In the genomic region with DNA sequence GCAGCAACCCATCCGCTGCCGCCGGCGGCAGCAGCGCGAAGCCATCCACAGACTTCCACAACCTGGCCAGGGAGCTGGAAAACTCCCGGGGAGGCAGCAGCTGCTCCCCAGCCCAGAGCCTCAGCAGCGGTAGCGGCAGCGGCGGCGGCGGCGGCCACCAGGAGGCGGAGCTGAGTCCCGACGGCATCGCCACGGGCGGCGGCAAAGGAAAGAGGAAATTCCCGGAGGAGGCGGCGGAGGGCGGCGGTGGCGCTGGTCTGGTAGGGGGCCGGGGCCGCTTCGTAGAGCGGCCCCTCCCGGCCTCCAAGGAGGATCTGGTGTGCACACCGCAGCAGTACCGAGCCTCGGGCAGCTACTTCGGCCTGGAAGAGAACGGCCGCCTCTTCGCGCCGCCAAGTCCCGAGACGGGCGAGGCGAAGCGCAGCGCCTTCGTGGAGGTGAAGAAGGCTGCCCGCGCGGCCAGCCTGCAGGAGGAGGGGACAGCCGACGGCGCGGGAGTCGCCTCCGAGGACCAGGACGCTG, we compare ENCODE assay signal across 8 cellular contexts. TPM values are rescaled to one million over a fixed set of nuclear protein-coding genes. Genes with fewer than 3 reads are reported as not detected.
DNase-seq lines count a peak whose midpoint lies in the region; TF ChIP-seq lines count a peak whose summit lies in the region.

No MANE protein-coding gene starts in this region.

- CTCF ChIA-PET in HEK293T (lab: Yijun Ruan, JAX), result interaction anchor here (0.6 to 1.1 kb wide), 6 partner anchors 9 to 1283 kb away, joined by 3 read pairs; no protein-coding TSS in a partner anchor

- 2% methylated on average over 58 of the region's 58 CpGs for WGBS in liver

- POLR2A ChIA-PET in HEK293T (lab: Yijun Ruan, JAX), result interaction anchor here (1.1 to 1.4 kb wide), 2 partner anchors 10 to 133 kb away, joined by 3 to 4 read pairs; a partner anchor contains a TSS

- H3K9ac ChIP-seq in liver (ENCODE audit: low read depth in 1 of 2, low read length in 2 of 2), result no peak overlapping the region

- TF ChIP-seq RAD21 in liver (IDR thresholded peaks at IDR 0.05), result peak; percentile 51 to 73

- TF ChIP-seq CTCF in GM12873 (IDR thresholded peaks at IDR 0.05; ENCODE audit: insufficient read depth, low read depth, low read length, missing control alignments) (peak; percentile 62), coronary artery (IDR thresholded peaks at IDR 0.05) (peak; percentile 81), liver (IDR thresholded peaks at IDR 0.05; ENCODE audit: low read depth, low read length, missing input control) (peak; percentile 59)

- DNase-seq in HEK293T (ENCODE audit: extremely low spot score), result peak; percentile 52
- peak; percentile 70 for DNase-seq in NCI-H1092 treated with DMSO at 0.1 percent for 48 hours (lab: John Stamatoyannopoulos, UW)
- DNase-seq in activated CD4-positive, alpha-beta T cell treated with anti-CD3 and anti-CD28 coated beads for 4 hours, result peak; percentile 77 to 82
- peak; percentile 86 for DNase-seq in coronary artery (ENCODE audit: low spot score)
- peak; percentile 70 to 80 for DNase-seq in stimulated activated CD4-positive, alpha-beta T cell treated with anti-CD3 and anti-CD28 coated beads, Interleukin-4, amount 100 ng/mL, for 4 hours
- no peak for DNase-seq in middle frontal gyrus (ENCODE audit: extremely low spot score, low spot score)

- H3K4me3 ChIP-seq in coronary artery, result peak overlapping the region; percentile 82
- peak overlapping the region; percentile 32 to 61 (median 61) for H3K4me3 ChIP-seq in liver (ENCODE audit: low read depth in 1 of 3, low read length in 3 of 3)

- H3K36me3 ChIP-seq in liver (ENCODE audit: control insufficient read depth in 4 of 4, insufficient read depth in 3 of 4, low read depth in 1 of 4, low read length in 3 of 4), result no peaks in the 10 kb centered on the region

- peak overlapping the region; percentile 30 to 85 for H3K27ac ChIP-seq in coronary artery
- H3K27ac ChIP-seq in liver (ENCODE audit: low read depth in 1 of 2, low read length in 2 of 2), result no peak overlapping the region

- peaks cover 0 to 19% (median 9%) of the 10 kb centered on the region in 4 donors for H3K27me3 ChIP-seq in liver (ENCODE audit: control insufficient read depth in 4 of 4, insufficient read depth in 4 of 4, low read length in 3 of 4)

- H3K9me3 ChIP-seq in liver (ENCODE audit: control insufficient read depth in 4 of 4, low read length in 3 of 4), result no peaks in the 10 kb centered on the region

- H3K4me1 ChIP-seq in liver (ENCODE audit: control insufficient read depth in 4 of 4, insufficient read depth in 4 of 4, low read length in 3 of 4), result peaks cover 6 to 27% (median 10%) of the 10 kb centered on the region in 4 donors

TF ChIP-seq in HEK293T, 16 proteins besides CTCF, POLR2A, EP300 and RAD21:
- TF ChIP-seq, protein P1, sequence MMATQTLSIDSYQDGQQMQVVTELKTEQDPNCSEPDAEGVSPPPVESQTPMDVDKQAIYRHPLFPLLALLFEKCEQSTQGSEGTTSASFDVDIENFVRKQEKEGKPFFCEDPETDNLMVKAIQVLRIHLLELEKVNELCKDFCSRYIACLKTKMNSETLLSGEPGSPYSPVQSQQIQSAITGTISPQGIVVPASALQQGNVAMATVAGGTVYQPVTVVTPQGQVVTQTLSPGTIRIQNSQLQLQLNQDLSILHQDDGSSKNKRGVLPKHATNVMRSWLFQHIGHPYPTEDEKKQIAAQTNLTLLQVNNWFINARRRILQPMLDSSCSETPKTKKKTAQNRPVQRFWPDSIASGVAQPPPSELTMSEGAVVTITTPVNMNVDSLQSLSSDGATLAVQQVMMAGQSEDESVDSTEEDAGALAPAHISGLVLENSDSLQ (IDR thresholded peaks at IDR 0.05), result no peak
- TF ChIP-seq FOXM1 (IDR thresholded peaks at IDR 0.05; ENCODE audit: borderline replicate concordance) (no peak), ARNT (IDR thresholded peaks at IDR 0.05) (no peak), BHLHE40 (IDR thresholded peaks at IDR 0.05; ENCODE audit: borderline replicate concordance) (no peak), ZNF384 (IDR thresholded peaks at IDR 0.05) (no peak), L3MBTL2 (conservative IDR thresholded peaks at IDR 0.05) (no peak), HDGF (IDR thresholded peaks at IDR 0.05; ENCODE audit: borderline replicate concordance) (no peak), ELF4 (IDR thresholded peaks at IDR 0.05) (no peak), SUZ12 (IDR thresholded peaks at IDR 0.05) (no peak), FOXA1 (IDR thresholded peaks at IDR 0.05) (no peak), LEF1 (IDR thresholded peaks at IDR 0.05; ENCODE audit: borderline replicate concordance) (no peak), CTBP1 (IDR thresholded peaks at IDR 0.05; ENCODE audit: borderline replicate concordance) (no peak), FOXK2 (IDR thresholded peaks at IDR 0.05) (no peak), SP1 (IDR thresholded peaks at IDR 0.05) (no peak), TARDBP (IDR thresholded peaks at IDR 0.05) (no peak), NFRKB (IDR thresholded peaks at IDR 0.05) (no peak)

TF ChIP-seq in liver, 16 proteins besides CTCF, POLR2A, EP300 and RAD21:
- no peak for TF ChIP-seq RXRA (IDR thresholded peaks at IDR 0.05)
- TF ChIP-seq NR2F2 (IDR thresholded peaks at IDR 0.05), result no peak
- no peak for TF ChIP-seq SP1 (IDR thresholded peaks at IDR 0.05)
- TF ChIP-seq YY1 (IDR thresholded peaks at IDR 0.05), result no peak
- TF ChIP-seq, protein P2, sequence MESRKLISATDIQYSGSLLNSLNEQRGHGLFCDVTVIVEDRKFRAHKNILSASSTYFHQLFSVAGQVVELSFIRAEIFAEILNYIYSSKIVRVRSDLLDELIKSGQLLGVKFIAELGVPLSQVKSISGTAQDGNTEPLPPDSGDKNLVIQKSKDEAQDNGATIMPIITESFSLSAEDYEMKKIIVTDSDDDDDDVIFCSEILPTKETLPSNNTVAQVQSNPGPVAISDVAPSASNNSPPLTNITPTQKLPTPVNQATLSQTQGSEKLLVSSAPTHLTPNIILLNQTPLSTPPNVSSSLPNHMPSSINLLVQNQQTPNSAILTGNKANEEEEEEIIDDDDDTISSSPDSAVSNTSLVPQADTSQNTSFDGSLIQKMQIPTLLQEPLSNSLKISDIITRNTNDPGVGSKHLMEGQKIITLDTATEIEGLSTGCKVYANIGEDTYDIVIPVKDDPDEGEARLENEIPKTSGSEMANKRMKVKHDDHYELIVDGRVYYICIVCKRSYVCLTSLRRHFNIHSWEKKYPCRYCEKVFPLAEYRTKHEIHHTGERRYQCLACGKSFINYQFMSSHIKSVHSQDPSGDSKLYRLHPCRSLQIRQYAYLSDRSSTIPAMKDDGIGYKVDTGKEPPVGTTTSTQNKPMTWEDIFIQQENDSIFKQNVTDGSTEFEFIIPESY (IDR thresholded peaks at IDR 0.05), result no peak
- no peak for TF ChIP-seq EGR1 (IDR thresholded peaks at IDR 0.05; ENCODE audit: low read depth in 2 of 2)
- TF ChIP-seq HNF4G (IDR thresholded peaks at IDR 0.05), result no peak
- no peak for TF ChIP-seq FOXA1 (IDR thresholded peaks at IDR 0.05)
- TF ChIP-seq GABPA (IDR thresholded peaks at IDR 0.05 in 1 of 2, conservative IDR thresholded peaks at IDR 0.05 in 1 of 2), result no peak
- TF ChIP-seq, protein P3, sequence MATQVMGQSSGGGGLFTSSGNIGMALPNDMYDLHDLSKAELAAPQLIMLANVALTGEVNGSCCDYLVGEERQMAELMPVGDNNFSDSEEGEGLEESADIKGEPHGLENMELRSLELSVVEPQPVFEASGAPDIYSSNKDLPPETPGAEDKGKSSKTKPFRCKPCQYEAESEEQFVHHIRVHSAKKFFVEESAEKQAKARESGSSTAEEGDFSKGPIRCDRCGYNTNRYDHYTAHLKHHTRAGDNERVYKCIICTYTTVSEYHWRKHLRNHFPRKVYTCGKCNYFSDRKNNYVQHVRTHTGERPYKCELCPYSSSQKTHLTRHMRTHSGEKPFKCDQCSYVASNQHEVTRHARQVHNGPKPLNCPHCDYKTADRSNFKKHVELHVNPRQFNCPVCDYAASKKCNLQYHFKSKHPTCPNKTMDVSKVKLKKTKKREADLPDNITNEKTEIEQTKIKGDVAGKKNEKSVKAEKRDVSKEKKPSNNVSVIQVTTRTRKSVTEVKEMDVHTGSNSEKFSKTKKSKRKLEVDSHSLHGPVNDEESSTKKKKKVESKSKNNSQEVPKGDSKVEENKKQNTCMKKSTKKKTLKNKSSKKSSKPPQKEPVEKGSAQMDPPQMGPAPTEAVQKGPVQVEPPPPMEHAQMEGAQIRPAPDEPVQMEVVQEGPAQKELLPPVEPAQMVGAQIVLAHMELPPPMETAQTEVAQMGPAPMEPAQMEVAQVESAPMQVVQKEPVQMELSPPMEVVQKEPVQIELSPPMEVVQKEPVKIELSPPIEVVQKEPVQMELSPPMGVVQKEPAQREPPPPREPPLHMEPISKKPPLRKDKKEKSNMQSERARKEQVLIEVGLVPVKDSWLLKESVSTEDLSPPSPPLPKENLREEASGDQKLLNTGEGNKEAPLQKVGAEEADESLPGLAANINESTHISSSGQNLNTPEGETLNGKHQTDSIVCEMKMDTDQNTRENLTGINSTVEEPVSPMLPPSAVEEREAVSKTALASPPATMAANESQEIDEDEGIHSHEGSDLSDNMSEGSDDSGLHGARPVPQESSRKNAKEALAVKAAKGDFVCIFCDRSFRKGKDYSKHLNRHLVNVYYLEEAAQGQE (IDR thresholded peaks at IDR 0.05), result no peak
- no peak for TF ChIP-seq TAF1 (conservative IDR thresholded peaks at IDR 0.05)
- no peak for TF ChIP-seq JUND (IDR thresholded peaks at IDR 0.05)
- TF ChIP-seq, protein P4, sequence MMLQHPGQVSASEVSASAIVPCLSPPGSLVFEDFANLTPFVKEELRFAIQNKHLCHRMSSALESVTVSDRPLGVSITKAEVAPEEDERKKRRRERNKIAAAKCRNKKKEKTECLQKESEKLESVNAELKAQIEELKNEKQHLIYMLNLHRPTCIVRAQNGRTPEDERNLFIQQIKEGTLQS (IDR thresholded peaks at IDR 0.05), result no peak
- no peak for TF ChIP-seq HNF4A (conservative IDR thresholded peaks at IDR 0.05)
- TF ChIP-seq, protein P5, sequence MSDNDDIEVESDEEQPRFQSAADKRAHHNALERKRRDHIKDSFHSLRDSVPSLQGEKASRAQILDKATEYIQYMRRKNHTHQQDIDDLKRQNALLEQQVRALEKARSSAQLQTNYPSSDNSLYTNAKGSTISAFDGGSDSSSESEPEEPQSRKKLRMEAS (IDR thresholded peaks at IDR 0.05), result no peak
- TF ChIP-seq FOXA2 (IDR thresholded peaks at IDR 0.05), result no peak
TF ChIP-seq in liver: peak in this region for 0.

RNA-seq across cellular contexts. Expression of a gene that starts 4.9 kb away (rescaled TPM):
- total RNA-seq in liver, result under 1 TPM; 0.05 to 0.08 TPM
- polyA plus RNA-seq in liver, result under 1 TPM in 1 of 2 donors, not detected in 1; 0.14 TPM

Comparison
In these comparisons a context has a peak if more than half of its experiments do, and no peak if none do; other contexts are left out.
1. H3K27ac ChIP-seq: peak in coronary artery (2 of 2); none in liver (0 of 2).
2. Peak in every context shown above with its lines, with median percentiles within 50 percentile points of each other: CTCF ChIP-seq.